8 cellular contexts compared by ENCODE assay signal in genomic region chr22:39518996-39519680, GRCh38. TPM values are rescaled to one million over a fixed set of nuclear protein-coding genes. Genes with fewer than 3 reads are reported as not detected.
DNase-seq lines count a peak whose midpoint lies in the region; ATAC-seq and TF ChIP-seq lines count a peak whose summit lies in the region.

No MANE protein-coding gene starts in this region.

- H3K4me3 ChIP-seq in MM.1S (ENCODE audit: low read length) = peak overlapping the region; percentile 100
- H3K4me3 ChIP-seq in subcutaneous abdominal adipose tissue (ENCODE audit: low read depth in 1 of 5, low read length in 5 of 5) = peak overlapping the region; percentile 82 to 99 (median 95)

- peaks cover 76% of the 10 kb centered on the region for H3F3A ChIP-seq in MM.1S (ENCODE audit: insufficient read depth, low read length)

- peak overlapping the region; percentile 70 for H3K4me2 ChIP-seq in MM.1S (ENCODE audit: low read depth, low read length)

- POLR2A ChIA-PET in activated naive CD8-positive, alpha-beta T cell treated with anti-CD3 and anti-CD28 coated beads, Interleukin-2, amount 10 ng/mL, durations not matched to agents 7 days and 5 days (lab: Charles Lee) = interaction anchor here (0.7 to 4.7 kb wide), 30 partner anchors 9 to 525 kb away, joined by 3 to 80 read pairs (median 6); partner anchors contain the start of genes MIEF1, RPL3, RPS19BP1 and TAB1

- H3K36me3 ChIP-seq in MM.1S (replicated peaks; ENCODE audit: insufficient read depth, low read length) = peaks cover 15% of the 10 kb centered on the region
- H3K36me3 ChIP-seq in subcutaneous abdominal adipose tissue (ENCODE audit: control insufficient read depth in 5 of 5, insufficient read depth in 5 of 5, low read length in 5 of 5) = peaks cover 7 to 55% (median 46%) of the 10 kb centered on the region in 5 donors

- H3K4me1 Mint-ChIP-seq in activated naive CD8-positive, alpha-beta T cell treated with anti-CD3 and anti-CD28 coated beads, Interleukin-2, amount 10 ng/mL, durations not matched to agents 7 days and 5 days = peaks cover 52% of the 10 kb centered on the region

- peaks cover 48% of the 10 kb centered on the region for H3K4me1 ChIP-seq in MM.1S (ENCODE audit: low read length)
- peaks cover 18 to 62% (median 50%) of the 10 kb centered on the region in 5 donors for H3K4me1 ChIP-seq in subcutaneous abdominal adipose tissue (ENCODE audit: control insufficient read depth in 5 of 5, insufficient read depth in 5 of 5, low read length in 5 of 5)

- H3K9me3 ChIP-seq in MM.1S (replicated peaks; ENCODE audit: insufficient read depth, low read length) (no peaks in the 10 kb centered on the region), subcutaneous abdominal adipose tissue (ENCODE audit: control insufficient read depth in 5 of 5, low read length in 5 of 5) (no peaks in the 10 kb centered on the region)

- no peaks in the 10 kb centered on the region for H3K9me2 ChIP-seq in MM.1S (replicated peaks; ENCODE audit: insufficient read depth, low read length)

- H2AFZ ChIP-seq in MM.1S (ENCODE audit: low read length) = peak overlapping the region; percentile 34; the same call in 1 of the 2 replicates

- no peaks in the 10 kb centered on the region for H3K27me3 ChIP-seq in MM.1S (replicated peaks; ENCODE audit: insufficient read depth, low read length)
- H3K27me3 ChIP-seq in subcutaneous abdominal adipose tissue (ENCODE audit: control insufficient read depth in 5 of 5, insufficient read depth in 4 of 5, low read length in 5 of 5) = no peaks in the 10 kb centered on the region

- no peaks in the 10 kb centered on the region for H3K9me3 Mint-ChIP-seq in activated naive CD8-positive, alpha-beta T cell treated with anti-CD3 and anti-CD28 coated beads, Interleukin-2, amount 10 ng/mL, durations not matched to agents 7 days and 5 days

- H3K27ac Mint-ChIP-seq in activated naive CD8-positive, alpha-beta T cell treated with anti-CD3 and anti-CD28 coated beads, Interleukin-2, amount 10 ng/mL, durations not matched to agents 7 days and 5 days = peak overlapping the region; percentile 99

- peak overlapping the region; percentile 85 for H3K27ac ChIP-seq in MM.1S (ENCODE audit: low read length)
- peak overlapping the region; percentile 97 for H3K27ac ChIP-seq in subcutaneous abdominal adipose tissue (ENCODE audit: low read depth, low read length)

- no peaks in the 10 kb centered on the region for H3K27me3 Mint-ChIP-seq in activated naive CD8-positive, alpha-beta T cell treated with anti-CD3 and anti-CD28 coated beads, Interleukin-2, amount 10 ng/mL, durations not matched to agents 7 days and 5 days

- peak overlapping the region; percentile 96 for H3K4me3 Mint-ChIP-seq in activated naive CD8-positive, alpha-beta T cell treated with anti-CD3 and anti-CD28 coated beads, Interleukin-2, amount 10 ng/mL, durations not matched to agents 7 days and 5 days

- peaks cover 42% of the 10 kb centered on the region for H3K36me3 Mint-ChIP-seq in activated naive CD8-positive, alpha-beta T cell treated with anti-CD3 and anti-CD28 coated beads, Interleukin-2, amount 10 ng/mL, durations not matched to agents 7 days and 5 days

- H4K20me1 ChIP-seq in MM.1S (ENCODE audit: insufficient read depth, low read length) = peaks cover 26% of the 10 kb centered on the region

- TF ChIP-seq CTCF in MM.1S (IDR thresholded peaks at IDR 0.05; ENCODE audit: low read length) = no peak

- peak overlapping the region; percentile 100 for H3K9ac ChIP-seq in MM.1S (ENCODE audit: low read length)
- peak overlapping the region; percentile 87 to 99 (median 96) for H3K9ac ChIP-seq in subcutaneous abdominal adipose tissue (ENCODE audit: low read length in 5 of 5)

- DNase-seq in NOMO-1 treated with DMSO at 0.1 percent for 48 hours (lab: John Stamatoyannopoulos, UW; ENCODE audit: unreplicated experiment) (peak; percentile 46), NOMO-1 treated with dmso at 0.1 percent for 144 hours (lab: John Stamatoyannopoulos, UW; ENCODE audit: unreplicated experiment) (no peak), MM.1S (peak; percentile 39), iris pigment epithelial cell (ENCODE audit: low read depth) (peak; percentile 71), EL (no peak)
- DNase-seq in activated naive CD8-positive, alpha-beta T cell treated with anti-CD3 and anti-CD28 coated beads, Interleukin-2, amount 10 ng/mL, durations not matched to agents 7 days and 5 days = no peak

- H3K79me2 ChIP-seq in MM.1S (ENCODE audit: low read length) = peaks cover 82% of the 10 kb centered on the region

- no peak for ATAC-seq in activated naive CD8-positive, alpha-beta T cell treated with anti-CD3 and anti-CD28 coated beads, Interleukin-2, amount 10 ng/mL, durations not matched to agents 7 days and 5 days (ENCODE audit: low read depth)
- ATAC-seq in GM18861 (IDR thresholded peaks at IDR 0.05; ENCODE audit: unreplicated experiment) = no peak

RNA-seq across cellular contexts. Expression of gene ATF4, which starts 1.2 kb away (rescaled TPM):
- total RNA-seq in activated naive CD8-positive, alpha-beta T cell treated with anti-CD3 and anti-CD28 coated beads, Interleukin-2, amount 10 ng/mL, durations not matched to agents 7 days and 5 days = 100 to 1,000 TPM; 413 to 424 TPM

RNA-seq across cellular contexts. Expression of gene RPS19BP1, which starts 13.4 kb away (rescaled TPM):
- total RNA-seq in activated naive CD8-positive, alpha-beta T cell treated with anti-CD3 and anti-CD28 coated beads, Interleukin-2, amount 10 ng/mL, durations not matched to agents 7 days and 5 days = 10 to 100 TPM; 66.5 to 71.4 TPM

RNA-seq across cellular contexts. Expression of gene MIEF1, which starts 17.0 kb away (rescaled TPM):
- 10 to 100 TPM; 33.9 to 40.0 TPM for total RNA-seq in activated naive CD8-positive, alpha-beta T cell treated with anti-CD3 and anti-CD28 coated beads, Interleukin-2, amount 10 ng/mL, durations not matched to agents 7 days and 5 days

RNA-seq across cellular contexts. Expression of gene CACNA1I, which starts 51.4 kb away (rescaled TPM):
- total RNA-seq in activated naive CD8-positive, alpha-beta T cell treated with anti-CD3 and anti-CD28 coated beads, Interleukin-2, amount 10 ng/mL, durations not matched to agents 7 days and 5 days = 10 to 100 TPM; 17.3 to 19.0 TPM

Comparison
In these comparisons a context has a peak if more than half of its experiments do, and no peak if none do; other contexts are left out.
1. DNase-seq: peak in NOMO-1 treated with DMSO at 0.1 percent for 48 hours (single experiment), MM.1S (single experiment) and iris pigment epithelial cell (single experiment); none in NOMO-1 treated with dmso at 0.1 percent for 144 hours (single experiment), activated naive CD8-positive, alpha-beta T cell treated with anti-CD3 and anti-CD28 coated beads, Interleukin-2, amount 10 ng/mL, durations not matched to agents 7 days and 5 days (single experiment) and EL (single experiment).